ENCODE assay signal across 1 cellular context in genomic region chr7:99196536-99197288, GRCh38.
TF ChIP-seq lines count a peak whose summit lies in the region.

No MANE protein-coding gene starts in this region.

TF ChIP-seq in HepG2, 621 proteins besides CTCF, POLR2A, EP300 and RAD21:
- TF ChIP-seq TRIM22 (IDR thresholded peaks at IDR 0.05) (no peak), GATAD2A (CRISPR knock-in tag; IDR thresholded peaks at IDR 0.05) (peak; percentile 37; the same call in 1 of the 2 replicates), NFATC3 (CRISPR knock-in tag; IDR thresholded peaks at IDR 0.05) (no peak), GABPB1 (CRISPR knock-in tag; IDR thresholded peaks at IDR 0.05) (peak; percentile 51; the same call in 1 of the 2 replicates), ZNF296 (CRISPR knock-in tag; conservative IDR thresholded peaks at IDR 0.05) (no peak), ZNF879 (CRISPR knock-in tag; IDR thresholded peaks at IDR 0.05) (no peak), PCBP1 (IDR thresholded peaks at IDR 0.05; ENCODE audit: borderline replicate concordance, low read depth, low read length) (no peak), ZBTB21 (CRISPR knock-in tag; IDR thresholded peaks at IDR 0.05) (no peak), KAT8 (CRISPR knock-in tag; IDR thresholded peaks at IDR 0.05) (no peak), HMG20B (CRISPR knock-in tag; conservative IDR thresholded peaks at IDR 0.05) (no peak), SNRNP70 (IDR thresholded peaks at IDR 0.05; ENCODE audit: low read depth, low read length) (no peak), RBAK (CRISPR knock-in tag; IDR thresholded peaks at IDR 0.05) (no peak), SCMH1 (CRISPR knock-in tag; IDR thresholded peaks at IDR 0.05; ENCODE audit: borderline replicate concordance) (no peak), HINFP (CRISPR knock-in tag; IDR thresholded peaks at IDR 0.05; ENCODE audit: low read depth) (no peak), SRF (IDR thresholded peaks at IDR 0.05; ENCODE audit: low read depth, low read length) (no peak), ZNF207 (IDR thresholded peaks at IDR 0.05; ENCODE audit: borderline replicate concordance) (no peak), ZNF430 (CRISPR knock-in tag; IDR thresholded peaks at IDR 0.05) (no peak), SP5 (CRISPR knock-in tag; IDR thresholded peaks at IDR 0.05; ENCODE audit: borderline replicate concordance, low read depth) (no peak), FOXK1 (CRISPR knock-in tag; IDR thresholded peaks at IDR 0.05; ENCODE audit: borderline replicate concordance, low read depth) (no peak), ATM (IDR thresholded peaks at IDR 0.05; ENCODE audit: borderline replicate concordance) (no peak), ZNF281 (CRISPR knock-in tag; IDR thresholded peaks at IDR 0.05; ENCODE audit: borderline replicate concordance) (no peak), ZNF205 (CRISPR knock-in tag; IDR thresholded peaks at IDR 0.05) (no peak), ZNF562 (CRISPR knock-in tag; IDR thresholded peaks at IDR 0.05; ENCODE audit: borderline replicate concordance) (no peak), BHLHE40 (IDR thresholded peaks at IDR 0.05; ENCODE audit: low read length) (no peak), GABPA (IDR thresholded peaks at IDR 0.05; ENCODE audit: low read depth, low read length) (no peak), GABPA (CRISPR knock-in tag; IDR thresholded peaks at IDR 0.05; ENCODE audit: low read depth) (peak; percentile 59), DRAP1 (CRISPR knock-in tag; IDR thresholded peaks at IDR 0.05) (no peak), MTA1 (CRISPR knock-in tag; IDR thresholded peaks at IDR 0.05; ENCODE audit: borderline replicate concordance) (no peak), ZNF30 (CRISPR knock-in tag; IDR thresholded peaks at IDR 0.05) (no peak), MAFG (CRISPR knock-in tag; IDR thresholded peaks at IDR 0.05) (no peak), SOX5 (CRISPR knock-in tag; IDR thresholded peaks at IDR 0.05; ENCODE audit: borderline replicate concordance) (no peak), ZNF740 (CRISPR knock-in tag; IDR thresholded peaks at IDR 0.05) (no peak), CCDC6 (CRISPR knock-in tag; IDR thresholded peaks at IDR 0.05) (no peak), PLRG1 (conservative IDR thresholded peaks at IDR 0.05) (no peak), GATA4 (IDR thresholded peaks at IDR 0.05; ENCODE audit: borderline replicate concordance, low read depth) (no peak), ZNF124 (CRISPR knock-in tag; IDR thresholded peaks at IDR 0.05) (no peak), ZNF101 (CRISPR knock-in tag; IDR thresholded peaks at IDR 0.05; ENCODE audit: borderline replicate concordance, low read depth) (no peak), ETV5 (CRISPR knock-in tag; IDR thresholded peaks at IDR 0.05; ENCODE audit: borderline replicate concordance) (peak; percentile 26; the same call in 1 of the 2 replicates), NFYC (CRISPR knock-in tag; IDR thresholded peaks at IDR 0.05) (no peak), ZKSCAN8 (CRISPR knock-in tag; IDR thresholded peaks at IDR 0.05; ENCODE audit: borderline replicate concordance) (no peak), RARA (CRISPR knock-in tag; IDR thresholded peaks at IDR 0.05) (no peak), FOXP1 (IDR thresholded peaks at IDR 0.05) (peak; percentile 55; the same call in 1 of the 2 replicates), FOXP1 (CRISPR knock-in tag; IDR thresholded peaks at IDR 0.05) (0 out of 2 replicates have a peak, but pooled peaks have one; percentile 20)
